In the genomic region with DNA sequence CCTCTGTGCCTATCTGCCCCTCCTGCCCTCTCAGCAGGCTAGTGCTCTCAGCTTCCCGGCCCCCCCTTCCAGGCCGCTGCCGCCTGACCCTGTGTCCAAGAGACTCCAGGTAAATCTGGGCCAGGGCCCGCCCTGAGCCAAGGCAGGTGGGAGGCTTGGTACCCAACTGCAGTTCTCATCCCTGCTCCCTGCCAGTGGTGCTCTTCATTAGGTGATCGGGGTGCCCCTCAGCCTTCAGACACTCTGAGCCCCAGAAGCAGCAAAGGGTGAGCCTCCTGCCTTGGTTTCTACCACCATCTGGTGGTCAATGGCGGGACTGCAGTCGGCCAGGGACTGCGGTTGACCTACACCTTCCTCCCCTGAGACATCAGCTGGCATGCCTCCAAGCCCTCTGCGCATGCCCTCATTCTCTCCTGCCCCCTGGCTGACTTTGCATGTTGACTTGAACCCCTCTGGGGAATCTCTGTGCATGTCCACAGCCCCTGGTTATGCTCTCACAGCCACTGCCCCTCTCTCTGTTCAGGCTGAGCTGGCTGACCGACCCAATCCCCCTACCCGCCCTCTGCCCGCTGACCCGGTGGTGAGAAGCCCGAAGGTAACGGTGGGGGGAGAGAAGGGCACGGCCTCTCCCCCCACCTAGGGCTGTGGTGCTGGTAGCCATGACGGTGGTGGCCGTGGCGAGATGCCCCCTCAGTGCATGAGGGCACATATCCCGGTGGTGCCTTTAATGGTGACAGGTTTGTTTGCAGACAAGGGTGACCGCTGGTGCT, we compare ENCODE assay signal across 8 cellular contexts. TPM values are rescaled to one million over a fixed set of nuclear protein-coding genes. Genes with fewer than 3 reads are reported as not detected.
A peak's percentile ranks its signal among the peaks of the same experiment; 100 is the strongest.
DNase-seq lines count a peak whose midpoint lies in the region; ATAC-seq, FAIRE-seq and TF ChIP-seq lines count a peak whose summit lies in the region.

No MANE protein-coding gene starts in this region.

- ATAC-seq in HG03196 (IDR thresholded peaks at IDR 0.05; ENCODE audit: unreplicated experiment) (peak; percentile 38), GM18907 (IDR thresholded peaks at IDR 0.05; ENCODE audit: unreplicated experiment) (no peak)

- H3K27me3 ChIP-seq in bronchial epithelial cell (ENCODE audit: control insufficient read depth, insufficient read depth, low read length): no peaks in the 10 kb centered on the region

- peak; percentile 34 for DNase-seq in GM04504 (ENCODE audit: low read depth)
- DNase-seq in NCI-H446 treated with DMSO at 0.1 percent for 48 hours (lab: John Stamatoyannopoulos, UW): peak; percentile 21
- DNase-seq in activated CD4-positive, CD25-positive, alpha-beta regulatory T cell treated with anti-CD3 and anti-CD28 coated beads, Interleukin-2, amount 50 U/mL, for 16 hours (ENCODE audit: low read depth, low spot score): peak; percentile 84
- peak; percentile 74 for DNase-seq in bronchial epithelial cell (ENCODE audit: low read depth)
- peak; percentile 84 for DNase-seq in kidney glomerular epithelial cell (lab: John Stamatoyannopoulos, UW)
- peak; percentile 88 for DNase-seq in stimulated activated CD4-positive, alpha-beta T cell treated with anti-CD3 and anti-CD28 coated beads, Interleukin-2, amount 100 ng/mL, for 4 hours (ENCODE audit: low read depth)

- FAIRE-seq in bronchial epithelial cell (lab: Jason Lieb, UNC): peak; percentile 7

- peaks cover 42% of the 10 kb centered on the region for H3K36me3 ChIP-seq in bronchial epithelial cell (ENCODE audit: control insufficient read depth, insufficient read depth, low read length)

- no peak overlapping the region for H3K4me3 ChIP-seq in bronchial epithelial cell (ENCODE audit: low read depth, low read length)

- TF ChIP-seq CTCF in bronchial epithelial cell (IDR thresholded peaks at IDR 0.05; ENCODE audit: insufficient read depth, low read length, severe bottlenecking): peak; percentile 99

RNA-seq across cellular contexts. Expression of a gene that starts 2.0 kb away (rescaled TPM):
- 8.7 and 12.9 TPM in 2 replicates for total RNA-seq in bronchial epithelial cell

RNA-seq across cellular contexts. Expression of a gene that starts 10.4 kb away (rescaled TPM):
- 181 and 322 TPM in 2 replicates for total RNA-seq in bronchial epithelial cell

RNA-seq across cellular contexts. Expression of a gene that starts 17.1 kb away (rescaled TPM):
- total RNA-seq in bronchial epithelial cell: 3.7 and 11.9 TPM in 2 replicates

RNA-seq across cellular contexts. Expression of a gene that starts 27.9 kb away (rescaled TPM):
- not detected in 2 replicates for total RNA-seq in bronchial epithelial cell

RNA-seq across cellular contexts. Expression of a gene that starts 28.0 kb away (rescaled TPM):
- under 0.01 and 0.13 TPM in 2 replicates for total RNA-seq in bronchial epithelial cell

Comparison
In these comparisons a context has a peak if more than half of its experiments do, and no peak if none do; other contexts are left out.
1. DNase-seq: peak in every context shown above with its lines; median percentile 88 in stimulated activated CD4-positive, alpha-beta T cell treated with anti-CD3 and anti-CD28 coated beads, Interleukin-2, amount 100 ng/mL, for 4 hours; 84 in activated CD4-positive, CD25-positive, alpha-beta regulatory T cell treated with anti-CD3 and anti-CD28 coated beads, Interleukin-2, amount 50 U/mL, for 16 hours; 84 in kidney glomerular epithelial cell; 74 in bronchial epithelial cell; 34 in GM04504; 21 in NCI-H446 treated with DMSO at 0.1 percent for 48 hours.